7 cellular contexts compared by ENCODE assay signal in the genomic region with DNA sequence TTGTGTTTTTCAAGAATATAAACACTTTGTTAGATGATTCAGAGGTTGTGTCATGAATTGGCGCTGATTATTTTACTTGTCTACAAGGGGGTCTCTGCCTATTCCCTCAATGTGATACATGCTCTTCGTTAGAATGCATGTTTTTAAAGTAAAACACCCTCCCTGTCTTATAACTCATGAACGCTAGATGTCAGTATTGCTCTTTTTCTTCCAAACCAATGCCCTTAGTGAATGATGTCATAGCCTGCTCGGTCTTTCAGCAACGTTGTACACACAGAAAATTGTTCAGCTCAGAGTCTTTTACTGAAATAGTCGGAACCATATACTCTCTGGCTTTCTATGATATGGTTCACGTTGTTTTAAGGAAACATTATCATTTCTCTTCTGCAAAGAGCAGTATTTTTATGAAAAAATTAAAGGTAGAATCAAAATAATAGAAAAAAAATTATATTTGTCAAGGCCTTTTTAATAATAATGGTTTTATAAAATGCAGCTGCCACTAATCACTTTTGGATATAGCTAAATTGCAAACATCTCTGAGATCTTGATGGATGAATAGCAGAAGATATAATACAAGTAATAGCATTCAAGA.
DNase-seq lines count a peak whose midpoint lies in the region; ATAC-seq and TF ChIP-seq lines count a peak whose summit lies in the region.

No MANE protein-coding gene starts in this region.

- ATAC-seq in GM21367 (IDR thresholded peaks at IDR 0.05; ENCODE audit: unreplicated experiment) (peak; percentile 98), HG03469 (IDR thresholded peaks at IDR 0.05; ENCODE audit: unreplicated experiment) (peak; percentile 99)
- peak; percentile 80 for ATAC-seq in stimulated activated naive CD8-positive, alpha-beta T cell treated with anti-CD3 and anti-CD28 coated beads, Interleukin-15, amount 100 ng/mL, for 72 hours

- peak; percentile 67 for TF ChIP-seq CTCF in astrocyte of the spinal cord (IDR thresholded peaks at IDR 0.05; ENCODE audit: low read depth, low read length)

- no peaks in the 10 kb centered on the region for H3K27me3 Mint-ChIP-seq in stimulated activated naive CD8-positive, alpha-beta T cell treated with anti-CD3 and anti-CD28 coated beads, Interleukin-15, amount 100 ng/mL, for 72 hours

- in situ Hi-C loops in astrocyte of the spinal cord (cut with HindIII; ENCODE audit: low sequenced_read_pairs) = no loop called here

- no peaks in the 10 kb centered on the region for H3K9me3 Mint-ChIP-seq in stimulated activated naive CD8-positive, alpha-beta T cell treated with anti-CD3 and anti-CD28 coated beads, Interleukin-15, amount 100 ng/mL, for 72 hours

- DNase-seq in GF-D8 (lab: John Stamatoyannopoulos, UW) = peak; percentile 34
- DNase-seq in NCI-H510A treated with DMSO at 0.1 percent for 48 hours (lab: John Stamatoyannopoulos, UW) = peak; percentile 87
- DNase-seq in astrocyte of the spinal cord (ENCODE audit: low read depth, low spot score) = peak; percentile 84
- peak; percentile 62 for DNase-seq in iPS DF 4.7 (ENCODE audit: extremely low read depth, low spot score)
- peak in 1 of 2 donors; percentile 14 for DNase-seq in stimulated activated naive CD8-positive, alpha-beta T cell treated with anti-CD3 and anti-CD28 coated beads, Interleukin-15, amount 100 ng/mL, for 72 hours

- H3K4me3 ChIP-seq in astrocyte of the spinal cord (ENCODE audit: low read depth, low read length) = no peak overlapping the region

- H3K27ac Mint-ChIP-seq in stimulated activated naive CD8-positive, alpha-beta T cell treated with anti-CD3 and anti-CD28 coated beads, Interleukin-15, amount 100 ng/mL, for 72 hours = no peak overlapping the region

- H3K4me3 Mint-ChIP-seq in stimulated activated naive CD8-positive, alpha-beta T cell treated with anti-CD3 and anti-CD28 coated beads, Interleukin-15, amount 100 ng/mL, for 72 hours = no peak overlapping the region

- no peaks in the 10 kb centered on the region for H3K4me1 Mint-ChIP-seq in stimulated activated naive CD8-positive, alpha-beta T cell treated with anti-CD3 and anti-CD28 coated beads, Interleukin-15, amount 100 ng/mL, for 72 hours
